9 cellular contexts compared by ENCODE assay signal in the genomic region with DNA sequence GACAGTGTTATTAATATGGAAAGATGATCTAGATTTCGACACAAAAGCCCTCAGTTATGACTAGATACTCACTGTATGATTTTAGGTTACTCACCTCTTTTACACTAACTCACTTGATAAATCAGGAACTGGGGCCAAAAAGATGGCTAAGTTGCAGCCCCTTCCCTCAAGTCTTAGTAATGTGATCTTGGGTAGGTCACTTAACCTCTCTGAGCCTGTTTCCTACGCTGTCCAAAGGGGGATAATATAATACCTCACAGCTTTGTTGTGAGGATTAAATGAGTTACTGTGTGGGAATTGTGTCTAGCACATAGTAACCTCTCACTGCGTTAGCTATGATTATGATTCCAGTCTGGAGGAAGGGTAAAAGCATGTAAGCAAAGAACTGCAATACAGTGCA. TPM values are rescaled to one million over a fixed set of nuclear protein-coding genes. Genes with fewer than 3 reads are reported as not detected.
DNase-seq lines count a peak whose midpoint lies in the region; ATAC-seq and TF ChIP-seq lines count a peak whose summit lies in the region.
"Had no signal": no experiment of that assay in that cellular context is flagged by ENCODE, and none has a peak within 500 bp of the region (broad histone marks: within the 10 kb centered on the region; RNA-seq: fewer than 3 reads in every experiment).

No MANE protein-coding gene starts in this region.

- H3K27ac Mint-ChIP-seq in activated CD4-positive, alpha-beta T cell treated with anti-CD3 and anti-CD28 coated beads for 36 hours = peak overlapping the region; percentile 98

- H3K27me3 ChIP-seq in OCI-LY3 (ENCODE audit: low read depth, low read length) (no peaks in the 10 kb centered on the region), ectodermal cell (ENCODE audit: control insufficient read depth, insufficient read depth, low read length, poor library complexity, severe bottlenecking) (no peaks in the 10 kb centered on the region), psoas muscle (ENCODE audit: insufficient read depth in 3 of 3, low read length in 2 of 3) (no peaks in the 10 kb centered on the region)

- H2AFZ ChIP-seq in OCI-LY3 (ENCODE audit: low read depth, low read length) = no peak overlapping the region

- H3K9me3 ChIP-seq in OCI-LY3 (ENCODE audit: insufficient read depth, low read length) (no peaks in the 10 kb centered on the region), ectodermal cell (ENCODE audit: control insufficient read depth, low read length) (no peaks in the 10 kb centered on the region), psoas muscle (no peaks in the 10 kb centered on the region)

- DNase-seq in activated CD4-positive, alpha-beta T cell treated with anti-CD3 and anti-CD28 coated beads for 36 hours = no peak
- no peak for DNase-seq in activated CD4-positive, alpha-beta T cell treated with anti-CD3 and anti-CD28 coated beads for 1 hour
- DNase-seq in psoas muscle (no peak), HK-2 (ENCODE audit: unreplicated experiment) (no peak), GM10248 (ENCODE audit: extremely low spot score) (no peak)
- DNase-seq: NCI-H187 treated with DMSO at 0.1 percent for 48 hours had no signal

- H4K20me1 ChIP-seq in OCI-LY3 (ENCODE audit: insufficient read depth, low read length) = peaks cover 30% of the 10 kb centered on the region

- POLR2A ChIA-PET in activated CD4-positive, alpha-beta T cell treated with anti-CD3 and anti-CD28 coated beads for 36 hours (lab: Charles Lee) = interaction anchor here (0.6 to 2.4 kb wide), 2 partner anchors 10 to 12 kb away, joined by 3 to 18 read pairs; no protein-coding TSS in a partner anchor
- POLR2A ChIA-PET in GM10248 (lab: Yijun Ruan, JAX) = no interaction called here

- peaks cover 43% of the 10 kb centered on the region for H3K36me3 ChIP-seq in OCI-LY3 (replicated peaks; ENCODE audit: low read depth, low read length)
- H3K36me3 ChIP-seq in ectodermal cell (ENCODE audit: control insufficient read depth, insufficient read depth, low read length) = peaks cover 9% of the 10 kb centered on the region
- peaks cover 3 to 20% of the 10 kb centered on the region in 2 donors for H3K36me3 ChIP-seq in psoas muscle (ENCODE audit: insufficient read depth in 1 of 2, low read depth in 1 of 2)

- peak overlapping the region; percentile 90 for H3K9ac ChIP-seq in OCI-LY3 (ENCODE audit: low read length)

- peak overlapping the region; percentile 94 for H3K4me3 Mint-ChIP-seq in activated CD4-positive, alpha-beta T cell treated with anti-CD3 and anti-CD28 coated beads for 36 hours

- no peak for TF ChIP-seq CTCF in OCI-LY3 (IDR thresholded peaks at IDR 0.05; ENCODE audit: low read depth, low read length)
- TF ChIP-seq CTCF in psoas muscle (IDR thresholded peaks at IDR 0.05) = no peak
- TF ChIP-seq CTCF in GM10248 (IDR thresholded peaks at IDR 0.05; ENCODE audit: control extremely low read depth, extremely low read depth, low read depth, missing control alignments) = no peak

- H3K4me3 ChIP-seq in OCI-LY3 (ENCODE audit: low read length) (peak overlapping the region; percentile 85), ectodermal cell (ENCODE audit: insufficient read depth, low read depth, low read length) (peak overlapping the region; percentile 70), psoas muscle (peak overlapping the region; percentile 85)

- no peak for ATAC-seq in activated CD4-positive, alpha-beta T cell treated with anti-CD3 and anti-CD28 coated beads for 36 hours
- ATAC-seq in psoas muscle (no peak), GM18858 (IDR thresholded peaks at IDR 0.05; ENCODE audit: unreplicated experiment) (no peak)

- H3K79me2 ChIP-seq in OCI-LY3 (ENCODE audit: low read length) = peaks cover 99% of the 10 kb centered on the region

- intact Hi-C loops in activated CD4-positive, alpha-beta T cell treated with anti-CD3 and anti-CD28 coated beads for 36 hours (cut with DNase I, micrococcal nuclease) = loop anchor here in 1 of 2 experiments (2.0 to 10.0 kb wide), 5 partner anchors 25 to 1197 kb away; partner anchors contain the start of genes ACTR5 and DHX35
- intact Hi-C loops in psoas muscle (cut with DNase I) = no loop called here

- H3K9me3 Mint-ChIP-seq in activated CD4-positive, alpha-beta T cell treated with anti-CD3 and anti-CD28 coated beads for 36 hours (ENCODE audit: low read depth) = no peaks in the 10 kb centered on the region

- 88 to 96% methylated on average over 3 of the region's 3 CpGs for WGBS in ectodermal cell, 2 experiments
- 87 to 91% (median 90%) methylated on average over 3 of the region's 3 CpGs for WGBS in psoas muscle, 3 donors

- H3K4me1 ChIP-seq in OCI-LY3 (ENCODE audit: low read length) = peaks cover 33% of the 10 kb centered on the region
- H3K4me1 ChIP-seq in ectodermal cell (ENCODE audit: control insufficient read depth, insufficient read depth, low read length) = peaks cover 7% of the 10 kb centered on the region
- H3K4me1 ChIP-seq in psoas muscle = peaks cover 47% of the 10 kb centered on the region

- H3K27ac ChIP-seq in OCI-LY3 (ENCODE audit: low read length) (no peak overlapping the region), ectodermal cell (ENCODE audit: insufficient read depth, low read depth, low read length, poor library complexity, severe bottlenecking) (no peak overlapping the region), psoas muscle (no peak overlapping the region)

- CTCF ChIA-PET in activated CD4-positive, alpha-beta T cell treated with anti-CD3 and anti-CD28 coated beads for 36 hours (lab: Charles Lee) = interaction anchor here (0.6 to 1.9 kb wide), 5 partner anchors 10 to 204 kb away, joined by 3 to 8 read pairs (median 4); no protein-coding TSS in a partner anchor
- CTCF ChIA-PET in GM10248 (lab: Yijun Ruan, JAX) = interaction anchor here (1.1 to 1.7 kb wide), 4 partner anchors 23 to 468 kb away, joined by 3 read pairs; no protein-coding TSS in a partner anchor

- H3K4me2 ChIP-seq in OCI-LY3 (ENCODE audit: low read length) = peak overlapping the region; percentile 88

- H3K4me1 Mint-ChIP-seq in activated CD4-positive, alpha-beta T cell treated with anti-CD3 and anti-CD28 coated beads for 36 hours = peaks cover 62% of the 10 kb centered on the region

- peaks cover 27% of the 10 kb centered on the region for H3K36me3 Mint-ChIP-seq in activated CD4-positive, alpha-beta T cell treated with anti-CD3 and anti-CD28 coated beads for 36 hours (ENCODE audit: low read depth)

- no peaks in the 10 kb centered on the region for H3K27me3 Mint-ChIP-seq in activated CD4-positive, alpha-beta T cell treated with anti-CD3 and anti-CD28 coated beads for 36 hours

RNA-seq across cellular contexts. Expression of gene TTI1, which starts 1.3 kb away (rescaled TPM):
- 10 to 100 TPM; 35.6 to 36.7 TPM for total RNA-seq in activated CD4-positive, alpha-beta T cell treated with anti-CD3 and anti-CD28 coated beads for 36 hours
- 61.4 TPM for polyA plus RNA-seq in ectodermal cell (2013, experiment 1 of 4)
- 57.9 TPM for polyA plus RNA-seq in ectodermal cell (2013, experiment 2 of 4)
- 47.2 TPM for polyA plus RNA-seq in ectodermal cell (2013, experiment 3 of 4)
- polyA plus RNA-seq in ectodermal cell (2013, experiment 4 of 4) = 47.1 TPM
- total RNA-seq in psoas muscle = 10 to 100 TPM; 11.9 to 24.0 (median 14.8) TPM
- polyA plus RNA-seq in psoas muscle = 10 to 100 TPM; 11.4 to 29.7 (median 19.5) TPM

RNA-seq across cellular contexts. Expression of gene RPRD1B, which starts 1.6 kb away (rescaled TPM):
- 10 to 100 TPM; 29.9 to 36.4 TPM for total RNA-seq in activated CD4-positive, alpha-beta T cell treated with anti-CD3 and anti-CD28 coated beads for 36 hours
- polyA plus RNA-seq in ectodermal cell (2013, experiment 1 of 4) = 26.7 TPM
- 31.9 TPM for polyA plus RNA-seq in ectodermal cell (2013, experiment 2 of 4)
- polyA plus RNA-seq in ectodermal cell (2013, experiment 3 of 4) = 23.0 TPM
- polyA plus RNA-seq in ectodermal cell (2013, experiment 4 of 4) = 25.2 TPM
- total RNA-seq in psoas muscle = 10 to 100 TPM; 32.7 to 55.7 (median 44.4) TPM
- 10 to 100 TPM; 14.0 to 29.9 (median 29.4) TPM for polyA plus RNA-seq in psoas muscle
